Comparison of ENCODE assay signal across 8 cellular contexts in the genomic region with DNA sequence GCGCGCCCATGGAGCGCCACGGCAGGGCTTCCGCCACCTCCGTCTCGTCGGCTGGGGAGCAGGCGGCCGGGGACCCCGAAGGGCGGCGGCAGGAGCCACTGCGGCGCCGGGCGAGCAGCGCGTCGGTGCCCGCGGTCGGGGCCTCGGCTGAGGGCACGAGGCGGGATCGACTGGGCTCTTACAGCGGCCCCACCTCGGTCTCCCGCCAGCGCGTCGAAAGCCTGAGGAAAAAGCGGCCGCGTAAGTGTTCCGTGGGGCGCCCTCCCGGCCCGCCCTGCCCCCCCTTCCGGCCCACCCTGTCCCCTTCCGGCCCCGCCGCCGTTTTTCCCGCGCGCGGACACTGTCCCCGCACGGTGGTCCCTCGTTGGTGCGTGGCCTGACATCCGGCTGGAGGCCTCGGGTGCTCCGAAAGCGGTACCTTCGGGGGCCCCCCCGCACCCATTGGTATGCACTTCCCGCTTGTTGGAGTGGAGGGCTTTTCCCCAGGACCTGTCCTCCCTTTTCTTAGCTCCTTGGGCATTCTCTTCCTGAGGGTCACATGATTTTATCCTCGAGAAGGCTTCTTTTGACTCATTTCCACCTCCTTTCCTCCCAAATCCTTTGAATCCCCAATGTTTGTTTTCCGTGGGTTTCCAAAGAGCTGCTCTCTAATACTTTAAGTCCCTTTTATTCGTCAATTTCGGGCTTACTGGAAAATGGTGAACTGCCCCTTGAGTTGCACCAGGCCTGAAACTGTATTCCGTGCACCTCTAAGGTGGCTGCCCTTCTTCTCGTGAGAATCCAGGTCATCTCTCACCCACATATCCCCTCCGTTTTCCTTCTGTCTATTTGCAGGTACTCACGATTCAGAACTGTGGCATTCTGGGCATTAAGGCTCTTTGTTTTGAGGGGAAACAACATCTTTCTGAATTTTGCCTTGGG. TPM values are rescaled to one million over a fixed set of nuclear protein-coding genes. Genes with fewer than 3 reads are reported as not detected.
DNase-seq lines count a peak whose midpoint lies in the region; ATAC-seq and TF ChIP-seq lines count a peak whose summit lies in the region.

No MANE protein-coding gene starts in this region.

- H3K4me3 ChIP-seq in thymus (ENCODE audit: low read length): peak overlapping the region; percentile 98

- POLR2A ChIA-PET in activated CD8-positive, alpha-beta T cell treated with anti-CD3 and anti-CD28 coated beads, Interleukin-2, amount 10 ng/mL, durations not matched to agents 7 days and 5 days (lab: Charles Lee): interaction anchor here (0.6 to 1.0 kb wide), 3 partner anchors 42 to 794 kb away, joined by 3 to 5 read pairs (median 3); partner anchors contain the start of gene AP5S1

- H3K4me3 Mint-ChIP-seq in activated CD8-positive, alpha-beta T cell treated with anti-CD3 and anti-CD28 coated beads, Interleukin-2, amount 10 ng/mL, durations not matched to agents 7 days and 5 days: peak overlapping the region; percentile 99
- H3K4me3 Mint-ChIP-seq in nephron: peak overlapping the region; percentile 98 to 99 (median 99)

- WGBS in thymus: under 1% methylated on average over 68 of the region's 68 CpGs

- peak; percentile 47 for TF ChIP-seq POLR2A in erythroblast (IDR thresholded peaks at IDR 0.05; ENCODE audit: low read length)

- peaks cover 59% of the 10 kb centered on the region for H3K36me3 Mint-ChIP-seq in activated CD8-positive, alpha-beta T cell treated with anti-CD3 and anti-CD28 coated beads, Interleukin-2, amount 10 ng/mL, durations not matched to agents 7 days and 5 days (ENCODE audit: low read depth)
- peaks cover 15% of the 10 kb centered on the region for H3K36me3 Mint-ChIP-seq in nephron (ENCODE audit: low read depth)

- peak overlapping the region; percentile 96 for H3K27ac ChIP-seq in thymus (ENCODE audit: low read depth)

- no peaks in the 10 kb centered on the region for H3K27me3 ChIP-seq in thymus (ENCODE audit: control insufficient read depth, insufficient read depth)

- peaks cover 50% of the 10 kb centered on the region for H3K4me1 Mint-ChIP-seq in activated CD8-positive, alpha-beta T cell treated with anti-CD3 and anti-CD28 coated beads, Interleukin-2, amount 10 ng/mL, durations not matched to agents 7 days and 5 days (ENCODE audit: low read depth)
- H3K4me1 Mint-ChIP-seq in nephron: peaks cover 46% of the 10 kb centered on the region

- peaks cover 19% of the 10 kb centered on the region for H3K4me1 ChIP-seq in thymus (ENCODE audit: control insufficient read depth, insufficient read depth, low read length)

- DNase-seq in Daoy (ENCODE audit: low read depth) (peak; percentile 34), LoVo (ENCODE audit: low spot score) (peak; percentile 13), erythroblast (lab: John Stamatoyannopoulos, UW) (peak; percentile 73 to 80), NOMO-1 treated with dmso at 0.1 percent for 144 hours (lab: John Stamatoyannopoulos, UW; ENCODE audit: unreplicated experiment) (no peak)
- DNase-seq in activated CD8-positive, alpha-beta T cell treated with anti-CD3 and anti-CD28 coated beads, Interleukin-2, amount 10 ng/mL, durations not matched to agents 7 days and 5 days: peak; percentile 63

- no peaks in the 10 kb centered on the region for H3K9me3 ChIP-seq in thymus (ENCODE audit: control insufficient read depth)

- H3K27ac Mint-ChIP-seq in activated CD8-positive, alpha-beta T cell treated with anti-CD3 and anti-CD28 coated beads, Interleukin-2, amount 10 ng/mL, durations not matched to agents 7 days and 5 days: peak overlapping the region; percentile 97
- H3K27ac Mint-ChIP-seq in nephron: peak overlapping the region; percentile 95 to 100 (median 99)

- TF ChIP-seq CTCF in nephron (IDR thresholded peaks at IDR 0.05; ENCODE audit: unreplicated experiment in 3 of 3): no peak

- H3K36me3 ChIP-seq in thymus (ENCODE audit: control insufficient read depth, insufficient read depth): peaks cover 9% of the 10 kb centered on the region

- H3K27me3 Mint-ChIP-seq in activated CD8-positive, alpha-beta T cell treated with anti-CD3 and anti-CD28 coated beads, Interleukin-2, amount 10 ng/mL, durations not matched to agents 7 days and 5 days (ENCODE audit: low read depth): no peaks in the 10 kb centered on the region
- no peaks in the 10 kb centered on the region for H3K27me3 Mint-ChIP-seq in nephron (ENCODE audit: low read depth)

- ATAC-seq in GM21528 (IDR thresholded peaks at IDR 0.05; ENCODE audit: low FRiP score, unreplicated experiment): peak; percentile 23
- ATAC-seq in activated CD8-positive, alpha-beta T cell treated with anti-CD3 and anti-CD28 coated beads, Interleukin-2, amount 10 ng/mL, durations not matched to agents 7 days and 5 days: peak; percentile 22

- no peaks in the 10 kb centered on the region for H3K9me3 Mint-ChIP-seq in activated CD8-positive, alpha-beta T cell treated with anti-CD3 and anti-CD28 coated beads, Interleukin-2, amount 10 ng/mL, durations not matched to agents 7 days and 5 days (ENCODE audit: insufficient read depth)
- H3K9me3 Mint-ChIP-seq in nephron: no peaks in the 10 kb centered on the region

- CTCF ChIA-PET in activated CD8-positive, alpha-beta T cell treated with anti-CD3 and anti-CD28 coated beads, Interleukin-2, amount 10 ng/mL, durations not matched to agents 7 days and 5 days (lab: Charles Lee): interaction anchor here (1.2 kb wide), 1 partner anchor 179 kb away, joined by 3 read pairs; no protein-coding TSS in a partner anchor

RNA-seq across cellular contexts. Expression of gene PANK2, which starts 0.6 kb away (rescaled TPM):
- 62.3 and 69.2 TPM in 2 replicates for total RNA-seq in Daoy (2014; rRNA removed; shearing (Covaris generic))
- total RNA-seq in activated CD8-positive, alpha-beta T cell treated with anti-CD3 and anti-CD28 coated beads, Interleukin-2, amount 10 ng/mL, durations not matched to agents 7 days and 5 days: 10 to 100 TPM; 73.1 to 74.4 TPM
- 40.6 TPM for polyA plus RNA-seq in thymus

RNA-seq across cellular contexts. Expression of gene MAVS, which starts 43.1 kb away (rescaled TPM):
- 9.6 and 11.5 TPM in 2 replicates for total RNA-seq in Daoy (2014; rRNA removed; shearing (Covaris generic))
- 10 to 100 TPM; 29.7 TPM for total RNA-seq in activated CD8-positive, alpha-beta T cell treated with anti-CD3 and anti-CD28 coated beads, Interleukin-2, amount 10 ng/mL, durations not matched to agents 7 days and 5 days
- polyA plus RNA-seq in thymus: 18.8 TPM
